31 cellular contexts compared by ENCODE assay signal in the genomic region with DNA sequence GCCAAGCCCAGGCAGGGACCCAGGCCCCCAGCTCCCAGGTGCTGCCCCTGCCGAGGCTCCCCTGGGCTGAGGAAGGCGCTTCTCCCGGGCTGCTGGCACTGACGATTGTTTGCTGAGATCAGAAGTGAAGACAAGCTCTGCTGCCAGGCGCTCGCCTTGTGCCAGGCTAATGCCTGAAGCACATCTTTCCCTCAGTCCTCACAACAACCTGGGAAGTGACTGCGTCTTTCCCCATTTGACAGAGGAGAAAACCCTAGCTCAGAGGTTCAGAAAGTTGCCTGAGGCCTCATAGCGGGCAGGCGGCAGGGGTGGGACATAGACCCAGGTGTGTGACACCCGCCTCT. TPM values are rescaled to one million over a fixed set of nuclear protein-coding genes. Genes with fewer than 3 reads are reported as not detected.
DNase-seq lines count a peak whose midpoint lies in the region; ATAC-seq and TF ChIP-seq lines count a peak whose summit lies in the region.
"Had no signal": no experiment of that assay in that cellular context is flagged by ENCODE, and none has a peak within 500 bp of the region (broad histone marks: within the 10 kb centered on the region; RNA-seq: fewer than 3 reads in every experiment).

No MANE protein-coding gene starts in this region.

- H3K27me3 ChIP-seq in layer of hippocampus (ENCODE audit: control insufficient read depth, insufficient read depth, low read length) = no peaks in the 10 kb centered on the region
- no peaks in the 10 kb centered on the region for H3K27me3 ChIP-seq in sigmoid colon
- H3K27me3 ChIP-seq: body of pancreas, colonic mucosa, MG63 had no signal

- no peak for ATAC-seq in GM19035 (IDR thresholded peaks at IDR 0.05; ENCODE audit: unreplicated experiment)
- ATAC-seq in HG03460 (IDR thresholded peaks at IDR 0.05; ENCODE audit: unreplicated experiment) = no peak
- ATAC-seq: A549; body of pancreas; naive thymus-derived CD8-positive, alpha-beta T cell had no signal

- no peaks in the 10 kb centered on the region for H3K9me3 ChIP-seq in sigmoid colon
- H3K9me3 ChIP-seq: body of pancreas, colonic mucosa, MG63 had no signal

- no peak for TF ChIP-seq POLR2A in sigmoid colon (IDR thresholded peaks at IDR 0.05)

- H3K4me1 ChIP-seq in sigmoid colon = peaks cover 0 to 23% (median 8%) of the 10 kb centered on the region in 4 donors
- H3K4me1 ChIP-seq: A549, body of pancreas had no signal

- H3K4me3 ChIP-seq in sigmoid colon = no peak overlapping the region
- H3K4me3 ChIP-seq: A549, body of pancreas, colonic mucosa, MG63, smooth muscle cell had no signal

- intact Hi-C loops in sigmoid colon (cut with DNase I) = no loop called here

- no peak for TF ChIP-seq EP300 in sigmoid colon (IDR thresholded peaks at IDR 0.05)

- H3K27ac ChIP-seq in C4-2B (peak overlapping the region; percentile 59), angular gyrus (ENCODE audit: low read depth, low read length) (peak overlapping the region; percentile 70), layer of hippocampus (ENCODE audit: low read depth, low read length) (peak overlapping the region; percentile 71), sigmoid colon (peak overlapping the region in 2 of 4 donors; percentile 52 to 63)
- H3K27ac ChIP-seq: A549, body of pancreas, colonic mucosa, epithelial cell of prostate had no signal

- WGBS in sigmoid colon, 2 donors = 52 to 85% methylated on average over 10 of the region's 10 CpGs

- H3K36me3 ChIP-seq in sigmoid colon = no peaks in the 10 kb centered on the region
- H3K36me3 ChIP-seq: colonic mucosa, MG63 had no signal

- peak; percentile 68 for DNase-seq in sigmoid colon
- no peak for DNase-seq in DMS79 (lab: John Stamatoyannopoulos, UW)
- no peak for DNase-seq in NCI-H1694 treated with DMSO at 0.1 percent for 48 hours (lab: John Stamatoyannopoulos, UW)
- DNase-seq: activated CD4-positive, alpha-beta memory T cell treated with anti-CD3 and anti-CD28 coated beads, Interleukin-2, amount 10 ng/mL, durations not matched to agents 7 days and 5 days; activated CD8-positive, alpha-beta memory T cell treated with anti-CD3 and anti-CD28 coated beads, Interleukin-2, amount 50 U/mL, for 4 hours; activated naive CD4-positive, alpha-beta T cell treated with Interleukin-2 at 50 U/mL for 16 hours; AML-193; body of pancreas; CD4-positive, alpha-beta T cell; colonic mucosa; DND-41; effector CD8-positive, alpha-beta T cell; glutamatergic neuron; islet precursor cell; MG63; naive thymus-derived CD8-positive, alpha-beta T cell; NCI-H2029; NCI-H524; occipital lobe; OCI-M1; Right ventricle myocardium superior; stimulated activated CD4-positive, alpha-beta T cell treated with anti-CD3 and anti-CD28 coated beads, Interleukin-1b, Interleukin-23, amount 100 ng/mL, for 48 hours; stimulated activated naive CD4-positive, alpha-beta T cell treated with Interleukin-2 at 50 U/mL for 16 hours had no signal

- TF ChIP-seq CTCF in C4-2B (conservative IDR thresholded peaks at IDR 0.05) = no peak
- TF ChIP-seq CTCF in sigmoid colon (IDR thresholded peaks at IDR 0.05) = no peak

RNA-seq across cellular contexts. Expression of a gene that starts 36.8 kb away (rescaled TPM):
- total RNA-seq in sigmoid colon = 10 to 100 TPM; 16.1 to 36.0 (median 23.4) TPM
- polyA plus RNA-seq in sigmoid colon = 10 to 100 TPM in 2 of 3 donors, 1 to 10 TPM in 1; 9.6 to 28.7 (median 16.4) TPM
